Comparison of ENCODE assay signal across 9 cellular contexts in genomic region chr1:177983824-177984528, GRCh38. TPM values are rescaled to one million over a fixed set of nuclear protein-coding genes. Genes with fewer than 3 reads are reported as not detected.
DNase-seq lines count a peak whose midpoint lies in the region; ATAC-seq and TF ChIP-seq lines count a peak whose summit lies in the region.
"Had no signal": no experiment of that assay in that cellular context is flagged by ENCODE, and none has a peak within 500 bp of the region (broad histone marks: within the 10 kb centered on the region; RNA-seq: fewer than 3 reads in every experiment).

No MANE protein-coding gene starts in this region.

- no peaks in the 10 kb centered on the region for H3K27me3 ChIP-seq in Panc1 (ENCODE audit: control insufficient read depth, insufficient read depth, low read length)
- H3K27me3 ChIP-seq in Caco-2 (replicated peaks; ENCODE audit: control insufficient read depth, insufficient read depth, low read length): no peaks in the 10 kb centered on the region
- H3K27me3 ChIP-seq: thyroid gland had no signal

- no peak overlapping the region for H3K27ac ChIP-seq in Panc1 (ENCODE audit: low read length)
- H3K27ac ChIP-seq: thyroid gland had no signal

- ATAC-seq in Panc1 (0 out of 2 replicates have a peak, but pooled peaks have one; percentile 65), omental fat pad (ENCODE audit: low FRiP score) (peak; percentile 75)

- in situ Hi-C loops in Panc1 (cut with HindIII; ENCODE audit: low pct_unique_long_range_greater_than_20kb, low sequenced_read_pairs): no loop called here

- POLR2A ChIA-PET in Panc1 (lab: Charles Lee): no interaction called here
- POLR2A ChIA-PET in Caco-2 (lab: Charles Lee): no interaction called here

- peak; percentile 73 for DNase-seq in GM04503 (ENCODE audit: low read depth)
- DNase-seq in Panc1 (ENCODE audit: low read depth, low spot score): no peak
- DNase-seq in fibroblast of peridontal ligament (ENCODE audit: extremely low read depth): peak; percentile 99
- no peak for DNase-seq in omental fat pad (ENCODE audit: low spot score)
- DNase-seq in NCI-H2029 (lab: John Stamatoyannopoulos, UW): no peak
- DNase-seq in Caco-2: no peak
- DNase-seq in activated naive CD4-positive, alpha-beta T cell treated with Interleukin-2 at 50 U/mL for 16 hours: no peak
- no peak for DNase-seq in cerebellar nuclear complex (lab: John Stamatoyannopoulos, UW)

- TF ChIP-seq CTCF in Panc1 (IDR thresholded peaks at IDR 0.05) (no peak), omental fat pad (IDR thresholded peaks at IDR 0.05) (no peak), Caco-2 (IDR thresholded peaks at IDR 0.05; ENCODE audit: insufficient read depth in 1 of 2, low read depth in 1 of 2, low read length in 1 of 2, severe bottlenecking in 1 of 2, unreplicated experiment in 1 of 2) (no peak)

- H3K4me1 ChIP-seq in Panc1 (ENCODE audit: control insufficient read depth, insufficient read depth, low read length) (no peaks in the 10 kb centered on the region), Caco-2 (no peaks in the 10 kb centered on the region)
- H3K4me1 ChIP-seq: thyroid gland had no signal

- no peak overlapping the region for H3K4me3 ChIP-seq in Panc1 (ENCODE audit: low read depth in 2 of 2, low read length in 2 of 2)
- no peak overlapping the region for H3K4me3 ChIP-seq in Caco-2 (ENCODE audit: low read depth, low read length)
- H3K4me3 ChIP-seq: thyroid gland had no signal

- no peaks in the 10 kb centered on the region for H3K4me1 Mint-ChIP-seq in Caco-2 (ENCODE audit: low read depth, unreplicated experiment)

- CTCF ChIA-PET in Panc1 (lab: Charles Lee): interaction anchor here (0.7 kb wide), 1 partner anchor 481 kb away, joined by 4 read pairs; no protein-coding TSS in a partner anchor
- CTCF ChIA-PET in Caco-2 (lab: Charles Lee): no interaction called here

- intact Hi-C loops in Panc1 (cut with micrococcal nuclease; ENCODE audit: unreplicated experiment) (no loop called here), Caco-2 (cut with micrococcal nuclease; ENCODE audit: unreplicated experiment) (no loop called here)

- H3K36me3 ChIP-seq in Panc1 (ENCODE audit: control insufficient read depth, insufficient read depth, low read length): no peaks in the 10 kb centered on the region
- no peaks in the 10 kb centered on the region for H3K36me3 ChIP-seq in Caco-2 (ENCODE audit: control insufficient read depth, insufficient read depth, low read length)
- H3K36me3 ChIP-seq: thyroid gland had no signal

- H3K9me3 ChIP-seq in Panc1 (ENCODE audit: control insufficient read depth, insufficient read depth, low read depth, low read length) (no peaks in the 10 kb centered on the region), Caco-2 (no peaks in the 10 kb centered on the region)
- H3K9me3 ChIP-seq: thyroid gland had no signal

- H3K27ac Mint-ChIP-seq in Caco-2 (ENCODE audit: unreplicated experiment): no peak overlapping the region

- no peaks in the 10 kb centered on the region for H3K36me3 Mint-ChIP-seq in Caco-2 (ENCODE audit: insufficient read depth, unreplicated experiment)

- no TSS peak for BruUV-seq in Panc1 (replicated peaks; lab: Mats Ljungman, UMichigan)
- no TSS peak for BruUV-seq in Caco-2 (replicated peaks; lab: Mats Ljungman, UMichigan)

- H3K27me3 Mint-ChIP-seq in Caco-2 (ENCODE audit: insufficient read depth, unreplicated experiment): peaks cover 14% of the 10 kb centered on the region

- peaks cover 14% of the 10 kb centered on the region for H3K9me3 Mint-ChIP-seq in Caco-2 (ENCODE audit: unreplicated experiment)

- H3K4me3 Mint-ChIP-seq in Caco-2 (ENCODE audit: unreplicated experiment): no peak overlapping the region

RNA-seq across cellular contexts. Expression of gene SEC16B, which starts 14.1 kb away (rescaled TPM):
- total RNA-seq in Panc1 (2021; ENCODE audit: unreplicated experiment) (0.39 TPM), omental fat pad (1 to 10 TPM in 3 of 4 donors, under 1 TPM in 1; 0.56 to 7.7 (median 1.6) TPM), Caco-2 (2022) (0.59 and 0.67 TPM in 2 replicates)
- 3.7 TPM for polyA plus RNA-seq in Panc1 (2012; ENCODE audit: insufficient read length)

Comparison
In these comparisons a context has a peak if more than half of its experiments do, and no peak if none do; other contexts are left out.
1. DNase-seq: peak in GM04503 (single experiment) and fibroblast of peridontal ligament (single experiment); none in Panc1 (single experiment), omental fat pad (single experiment), NCI-H2029 (single experiment), Caco-2 (0 of 2), activated naive CD4-positive, alpha-beta T cell treated with Interleukin-2 at 50 U/mL for 16 hours (single experiment) and cerebellar nuclear complex (0 of 2).